Comparison of ENCODE assay signal across 20 cellular contexts in genomic region chr9:21796768-21797167, GRCh38. TPM values are rescaled to one million over a fixed set of nuclear protein-coding genes. Genes with fewer than 3 reads are reported as not detected.
DNase-seq lines count a peak whose midpoint lies in the region; ATAC-seq and TF ChIP-seq lines count a peak whose summit lies in the region.
"Had no signal": no experiment of that assay in that cellular context is flagged by ENCODE, and none has a peak within 500 bp of the region (broad histone marks: within the 10 kb centered on the region; RNA-seq: fewer than 3 reads in every experiment).

No MANE protein-coding gene starts in this region.

- H3K79me2 ChIP-seq in fibroblast of lung (ENCODE audit: control insufficient read depth, insufficient read depth, low read length) (peaks cover 4% of the 10 kb centered on the region), trophoblast cell (ENCODE audit: control insufficient read depth, insufficient read depth, low read length, poor library complexity) (peaks cover 3% of the 10 kb centered on the region)

- no peak overlapping the region for H3K4ac ChIP-seq in trophoblast cell (ENCODE audit: low read depth, low read length)

- no peak overlapping the region for H3K4me2 ChIP-seq in fibroblast of lung (ENCODE audit: extremely low read depth, insufficient read depth, low read length)
- no peak overlapping the region for H3K4me2 ChIP-seq in trophoblast cell (ENCODE audit: low read length)

- H3K9me3 ChIP-seq in RWPE2 (ENCODE audit: severe bottlenecking) (no peaks in the 10 kb centered on the region), fibroblast of lung (ENCODE audit: control insufficient read depth, insufficient read depth, low read depth, low read length) (no peaks in the 10 kb centered on the region), trophoblast cell (ENCODE audit: insufficient read depth, low read depth, low read length) (no peaks in the 10 kb centered on the region)
- H3K9me3 ChIP-seq: HAP-1 had no signal

- H3K14ac ChIP-seq in trophoblast cell (ENCODE audit: low read length): no peak overlapping the region

- H3K4me1 ChIP-seq in RWPE2 (ENCODE audit: insufficient read depth, poor library complexity, severe bottlenecking) (no peaks in the 10 kb centered on the region), fibroblast of lung (ENCODE audit: control insufficient read depth, extremely low read depth, insufficient read depth, low read length) (peaks cover 4% of the 10 kb centered on the region), trophoblast cell (ENCODE audit: control insufficient read depth in 1 of 2, insufficient read depth in 2 of 2, low read length in 2 of 2) (peaks cover 2 to 5% of the 10 kb centered on the region in 2 experiments)
- H3K4me1 ChIP-seq: HAP-1 had no signal

- no peak overlapping the region for H3K9ac ChIP-seq in fibroblast of lung (ENCODE audit: insufficient read depth, low read length)
- H3K9ac ChIP-seq in trophoblast cell (ENCODE audit: low read length): no peak overlapping the region

- H3K4me3 ChIP-seq in RWPE2 (ENCODE audit: severe bottlenecking) (no peak overlapping the region), fibroblast of lung (replicated peaks in 1 of 4; ENCODE audit: control extremely low read depth in 1 of 4, insufficient read depth in 1 of 4, low read depth in 3 of 4, low read length in 4 of 4) (no peak overlapping the region), trophoblast cell (ENCODE audit: low read depth, low read length) (no peak overlapping the region)
- H3K4me3 ChIP-seq: coronary artery, HAP-1 had no signal

- no peak overlapping the region for H4K12ac ChIP-seq in trophoblast cell (ENCODE audit: low read depth, low read length)

- peak; percentile 77 for ATAC-seq in RWPE2 (ENCODE audit: low read depth)
- ATAC-seq in HG03354 (IDR thresholded peaks at IDR 0.05; ENCODE audit: poor library complexity, severe bottlenecking, unreplicated experiment): no peak
- ATAC-seq: activated naive CD4-positive, alpha-beta T cell treated with anti-CD3 and anti-CD28 coated beads, Interleukin-2, amount 50 U/mL, for 72 hours; SK-N-SH treated with all-trans-retinoic acid at 6 μM for 48 hours had no signal

- H3K36me3 ChIP-seq in RWPE2 (ENCODE audit: low read depth) (no peaks in the 10 kb centered on the region), fibroblast of lung (ENCODE audit: control insufficient read depth, insufficient read depth, low read length) (no peaks in the 10 kb centered on the region), trophoblast cell (ENCODE audit: control insufficient read depth in 1 of 2, insufficient read depth in 2 of 2, low read length in 2 of 2) (no peaks in the 10 kb centered on the region)
- H3K36me3 ChIP-seq: HAP-1, WERI-Rb-1 had no signal

- H3K23ac ChIP-seq in trophoblast cell (ENCODE audit: low read length): no peak overlapping the region

- H2BK12ac ChIP-seq in trophoblast cell (ENCODE audit: low read length): no peak overlapping the region

- H2BK5ac ChIP-seq in trophoblast cell (ENCODE audit: low read depth, low read length, poor library complexity): no peak overlapping the region

- no peak overlapping the region for H2BK120ac ChIP-seq in trophoblast cell (ENCODE audit: insufficient read depth, low read length, poor library complexity)

- H4K8ac ChIP-seq in trophoblast cell (ENCODE audit: low read depth, low read length): no peak overlapping the region

- no peaks in the 10 kb centered on the region for H4K20me1 ChIP-seq in fibroblast of lung (ENCODE audit: control insufficient read depth, extremely low read depth, insufficient read depth, low read length)

- no peak for TF ChIP-seq CTCF in RWPE2 (IDR thresholded peaks at IDR 0.05; ENCODE audit: poor library complexity, severe bottlenecking)
- TF ChIP-seq CTCF in fibroblast of lung (conservative IDR thresholded peaks at IDR 0.05 in 1 of 2, IDR thresholded peaks at IDR 0.05 in 1 of 2; ENCODE audit: low read depth in 1 of 2, low read length in 2 of 2): no peak

- no peak overlapping the region for H2AK5ac ChIP-seq in trophoblast cell (ENCODE audit: low read length)

- H3K18ac ChIP-seq in trophoblast cell (ENCODE audit: low read length): no peak overlapping the region

- H3K27me3 ChIP-seq in RWPE2 (ENCODE audit: insufficient read depth, poor library complexity, severe bottlenecking): no peaks in the 10 kb centered on the region
- H3K27me3 ChIP-seq in fibroblast of lung (ENCODE audit: control insufficient read depth, insufficient read depth, low read length): no peaks in the 10 kb centered on the region
- no peaks in the 10 kb centered on the region for H3K27me3 ChIP-seq in trophoblast cell (ENCODE audit: insufficient read depth, low read length)

- no peak overlapping the region for H4K91ac ChIP-seq in trophoblast cell (ENCODE audit: low read depth, low read length)

- WGBS in trophoblast cell (ENCODE audit: extremely low coverage, insufficient coverage, insufficient read length): no CpG with 5 or more reads among the region's 3 CpGs

- H2AFZ ChIP-seq in fibroblast of lung (ENCODE audit: low read length) (peak overlapping the region; percentile 11), trophoblast cell (ENCODE audit: insufficient read depth, low read length, poor library complexity) (no peak overlapping the region)

- H3K79me1 ChIP-seq in trophoblast cell (ENCODE audit: low read length): peaks cover 4% of the 10 kb centered on the region

- H3K27ac ChIP-seq in RWPE2 (ENCODE audit: poor library complexity, severe bottlenecking): no peak overlapping the region
- H3K27ac ChIP-seq in fibroblast of lung (ENCODE audit: insufficient read depth, low read length): no peak overlapping the region
- H3K27ac ChIP-seq in trophoblast cell (ENCODE audit: low read depth, low read length): peak overlapping the region; percentile 26
- H3K27ac ChIP-seq: coronary artery, WERI-Rb-1 had no signal

- peak; percentile 54 for DNase-seq in EL
- DNase-seq in RWPE2 (ENCODE audit: low spot score): no peak
- peak in 1 of 2 donors; percentile 74 for DNase-seq in fibroblast of lung (ENCODE audit: low read depth in 2 of 2)
- peak; percentile 87 to 94 for DNase-seq in trophoblast cell
- no peak for DNase-seq in NCI-H524 (lab: John Stamatoyannopoulos, UW)
- no peak for DNase-seq in globus pallidus (ENCODE audit: low spot score)
- DNase-seq: activated CD4-positive, alpha-beta T cell treated with anti-CD3 and anti-CD28 coated beads, Interleukin-2, amount 10 ng/mL, durations not matched to agents 7 days and 5 days; DMS153; endodermal cell; GF-D8; hippocampal formation; NCI-H1105; NCI-H2029 treated with DMSO at 0.1 percent for 48 hours; substantia nigra; WERI-Rb-1 had no signal

RNA-seq across cellular contexts. Expression of gene MTAP, which starts 5.7 kb away (rescaled TPM):
- 27.6 and 28.8 TPM in 2 replicates for total RNA-seq in fibroblast of lung
- 20.0 and 31.1 TPM in 2 replicates for polyA plus RNA-seq in fibroblast of lung
- 15.9 and 26.2 TPM in 2 replicates for polyA plus RNA-seq in fibroblast of lung (2012)
- polyA minus RNA-seq in fibroblast of lung (ENCODE audit: low replicate concordance): 21.1 and 22.6 TPM in 2 replicates
- 37.1 and 37.8 TPM in 2 replicates for polyA plus RNA-seq in trophoblast cell (2013)

Comparison
In these comparisons a context has a peak if more than half of its experiments do, and no peak if none do; other contexts are left out.
1. DNase-seq: peak in EL (single experiment) and trophoblast cell (2 of 2); none in RWPE2 (single experiment), NCI-H524 (0 of 2) and globus pallidus (single experiment).